In genomic region chr17:38567350-38567749, GRCh38 we compare ENCODE assay signal across 24 cellular contexts. TPM values are rescaled to one million over a fixed set of nuclear protein-coding genes. Genes with fewer than 3 reads are reported as not detected.
"Had no signal": no experiment of that assay in that cellular context is flagged by ENCODE, and none has a peak within 500 bp of the region (broad histone marks: within the 10 kb centered on the region; RNA-seq: fewer than 3 reads in every experiment).

No MANE protein-coding gene starts in this region.

- ATAC-seq: HepG2 had no signal

- DNase-seq: IMR-90, Karpas-422, KG1, MG63, NCI-H1092, NCI-H1105 treated with DMSO at 0.1 percent for 48 hours, NCI-H1417 treated with DMSO at 0.1 percent for 48 hours, NCI-H146, NCI-H1694 treated with DMSO at 0.1 percent for 48 hours, NCI-H1930, NCI-H2081, NCI-H2107, NCI-H226, NCI-H446, NCI-H510A, NCI-H524 treated with DMSO at 0.1 percent for 48 hours, NCI-H69, NCI-H774, Right ventricle myocardium superior, RPMI8226, SIG-M5 had no signal

- H3K27me3 ChIP-seq: MG63 had no signal

- H3K27ac ChIP-seq: SJSA1, SK-N-MC had no signal

- H3K4me3 ChIP-seq: MG63, SJSA1, SK-N-MC had no signal

RNA-seq across cellular contexts. Expression of gene SRCIN1, which starts 38.4 kb away (rescaled TPM):
- total RNA-seq: IMR-90, SJSA1 had no signal
